ENCODE assay signal across 1 cellular context in genomic region chr9:94166237-94167054, GRCh38.
A peak's percentile ranks its signal among the peaks of the same experiment; 100 is the strongest.
TF ChIP-seq lines count a peak whose summit lies in the region.

No MANE protein-coding gene starts in this region.

TF ChIP-seq in SK-N-SH, 30 proteins besides CTCF, POLR2A, EP300 and RAD21 (continued from another document):
- TF ChIP-seq, protein P1, sequence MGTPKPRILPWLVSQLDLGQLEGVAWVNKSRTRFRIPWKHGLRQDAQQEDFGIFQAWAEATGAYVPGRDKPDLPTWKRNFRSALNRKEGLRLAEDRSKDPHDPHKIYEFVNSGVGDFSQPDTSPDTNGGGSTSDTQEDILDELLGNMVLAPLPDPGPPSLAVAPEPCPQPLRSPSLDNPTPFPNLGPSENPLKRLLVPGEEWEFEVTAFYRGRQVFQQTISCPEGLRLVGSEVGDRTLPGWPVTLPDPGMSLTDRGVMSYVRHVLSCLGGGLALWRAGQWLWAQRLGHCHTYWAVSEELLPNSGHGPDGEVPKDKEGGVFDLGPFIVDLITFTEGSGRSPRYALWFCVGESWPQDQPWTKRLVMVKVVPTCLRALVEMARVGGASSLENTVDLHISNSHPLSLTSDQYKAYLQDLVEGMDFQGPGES (IDR thresholded peaks at IDR 0.05; ENCODE audit: low read depth, low read length) = peak; percentile 77
- TF ChIP-seq JUND (IDR thresholded peaks at IDR 0.05) (peak; percentile 23; the same call in 1 of the 2 replicates), EZH2phosphoT487 (IDR thresholded peaks at IDR 0.05; ENCODE audit: borderline replicate concordance, low read depth) (no peak), MEF2A (IDR thresholded peaks at IDR 0.05; ENCODE audit: borderline replicate concordance, low read depth) (no peak), SIN3A (IDR thresholded peaks at IDR 0.05; ENCODE audit: borderline replicate concordance, low read depth, low read length) (peak; percentile 39; the same call in 1 of the 2 replicates), GATA2 (CRISPR knock-in tag; IDR thresholded peaks at IDR 0.05) (no peak), RCOR1 (IDR thresholded peaks at IDR 0.05; ENCODE audit: low read length) (no peak), YY1 (IDR thresholded peaks at IDR 0.05; ENCODE audit: low read depth) (no peak), CHD2 (IDR thresholded peaks at IDR 0.05; ENCODE audit: low read length, partially characterized antibody) (peak; percentile 97), FOXM1 (IDR thresholded peaks at IDR 0.05; ENCODE audit: low read depth) (no peak; the same call in 1 of the 2 replicates), TAF1 (IDR thresholded peaks at IDR 0.05; ENCODE audit: borderline replicate concordance, low read depth, low read length) (no peak; the same call in 1 of the 2 replicates), FOSL2 (IDR thresholded peaks at IDR 0.05; ENCODE audit: borderline replicate concordance, low read depth) (no peak), USF1 (IDR thresholded peaks at IDR 0.05; ENCODE audit: borderline replicate concordance, low read depth) (peak; percentile 71), FOXJ3 (CRISPR knock-in tag; IDR thresholded peaks at IDR 0.05) (no peak)
- TF ChIP-seq, protein P2, sequence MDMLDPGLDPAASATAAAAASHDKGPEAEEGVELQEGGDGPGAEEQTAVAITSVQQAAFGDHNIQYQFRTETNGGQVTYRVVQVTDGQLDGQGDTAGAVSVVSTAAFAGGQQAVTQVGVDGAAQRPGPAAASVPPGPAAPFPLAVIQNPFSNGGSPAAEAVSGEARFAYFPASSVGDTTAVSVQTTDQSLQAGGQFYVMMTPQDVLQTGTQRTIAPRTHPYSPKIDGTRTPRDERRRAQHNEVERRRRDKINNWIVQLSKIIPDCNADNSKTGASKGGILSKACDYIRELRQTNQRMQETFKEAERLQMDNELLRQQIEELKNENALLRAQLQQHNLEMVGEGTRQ (IDR thresholded peaks at IDR 0.05; ENCODE audit: borderline replicate concordance, low read depth, low read length) = no peak
- TF ChIP-seq, protein P3, sequence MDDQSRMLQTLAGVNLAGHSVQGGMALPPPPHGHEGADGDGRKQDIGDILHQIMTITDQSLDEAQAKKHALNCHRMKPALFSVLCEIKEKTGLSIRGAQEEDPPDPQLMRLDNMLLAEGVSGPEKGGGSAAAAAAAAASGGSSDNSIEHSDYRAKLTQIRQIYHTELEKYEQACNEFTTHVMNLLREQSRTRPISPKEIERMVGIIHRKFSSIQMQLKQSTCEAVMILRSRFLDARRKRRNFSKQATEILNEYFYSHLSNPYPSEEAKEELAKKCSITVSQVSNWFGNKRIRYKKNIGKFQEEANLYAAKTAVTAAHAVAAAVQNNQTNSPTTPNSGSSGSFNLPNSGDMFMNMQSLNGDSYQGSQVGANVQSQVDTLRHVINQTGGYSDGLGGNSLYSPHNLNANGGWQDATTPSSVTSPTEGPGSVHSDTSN (IDR thresholded peaks at IDR 0.05) = peak; percentile 95
- TF ChIP-seq, protein P4, sequence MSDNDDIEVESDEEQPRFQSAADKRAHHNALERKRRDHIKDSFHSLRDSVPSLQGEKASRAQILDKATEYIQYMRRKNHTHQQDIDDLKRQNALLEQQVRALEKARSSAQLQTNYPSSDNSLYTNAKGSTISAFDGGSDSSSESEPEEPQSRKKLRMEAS (IDR thresholded peaks at IDR 0.05; ENCODE audit: low read depth) = peak; percentile 62; the same call in 1 of the 2 replicates
